ENCODE assay signal across 1 cellular context in the genomic region with DNA sequence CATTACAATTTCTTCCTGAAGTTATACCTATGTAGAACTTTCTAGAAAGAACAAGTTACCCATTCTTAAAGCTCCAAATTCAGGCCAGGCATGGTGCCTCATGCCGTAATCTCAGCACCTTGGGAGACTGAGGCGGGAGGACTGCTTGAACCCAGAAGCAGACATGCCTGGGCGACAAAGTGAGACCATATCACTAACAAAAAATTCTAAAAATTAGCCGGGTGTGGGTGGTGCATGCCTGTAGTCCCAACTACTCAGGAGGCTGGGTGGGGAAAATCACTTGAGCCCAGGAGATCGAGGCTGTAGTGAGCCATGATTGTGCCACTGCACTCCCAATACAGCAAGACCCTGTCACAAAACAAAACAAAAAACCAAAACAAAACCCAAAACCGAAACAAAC.
TF ChIP-seq lines count a peak whose summit lies in the region.

No MANE protein-coding gene starts in this region.

TF ChIP-seq in GM12878, 131 proteins besides CTCF, POLR2A, EP300 and RAD21 (continued from another document):
- TF ChIP-seq, protein P1, sequence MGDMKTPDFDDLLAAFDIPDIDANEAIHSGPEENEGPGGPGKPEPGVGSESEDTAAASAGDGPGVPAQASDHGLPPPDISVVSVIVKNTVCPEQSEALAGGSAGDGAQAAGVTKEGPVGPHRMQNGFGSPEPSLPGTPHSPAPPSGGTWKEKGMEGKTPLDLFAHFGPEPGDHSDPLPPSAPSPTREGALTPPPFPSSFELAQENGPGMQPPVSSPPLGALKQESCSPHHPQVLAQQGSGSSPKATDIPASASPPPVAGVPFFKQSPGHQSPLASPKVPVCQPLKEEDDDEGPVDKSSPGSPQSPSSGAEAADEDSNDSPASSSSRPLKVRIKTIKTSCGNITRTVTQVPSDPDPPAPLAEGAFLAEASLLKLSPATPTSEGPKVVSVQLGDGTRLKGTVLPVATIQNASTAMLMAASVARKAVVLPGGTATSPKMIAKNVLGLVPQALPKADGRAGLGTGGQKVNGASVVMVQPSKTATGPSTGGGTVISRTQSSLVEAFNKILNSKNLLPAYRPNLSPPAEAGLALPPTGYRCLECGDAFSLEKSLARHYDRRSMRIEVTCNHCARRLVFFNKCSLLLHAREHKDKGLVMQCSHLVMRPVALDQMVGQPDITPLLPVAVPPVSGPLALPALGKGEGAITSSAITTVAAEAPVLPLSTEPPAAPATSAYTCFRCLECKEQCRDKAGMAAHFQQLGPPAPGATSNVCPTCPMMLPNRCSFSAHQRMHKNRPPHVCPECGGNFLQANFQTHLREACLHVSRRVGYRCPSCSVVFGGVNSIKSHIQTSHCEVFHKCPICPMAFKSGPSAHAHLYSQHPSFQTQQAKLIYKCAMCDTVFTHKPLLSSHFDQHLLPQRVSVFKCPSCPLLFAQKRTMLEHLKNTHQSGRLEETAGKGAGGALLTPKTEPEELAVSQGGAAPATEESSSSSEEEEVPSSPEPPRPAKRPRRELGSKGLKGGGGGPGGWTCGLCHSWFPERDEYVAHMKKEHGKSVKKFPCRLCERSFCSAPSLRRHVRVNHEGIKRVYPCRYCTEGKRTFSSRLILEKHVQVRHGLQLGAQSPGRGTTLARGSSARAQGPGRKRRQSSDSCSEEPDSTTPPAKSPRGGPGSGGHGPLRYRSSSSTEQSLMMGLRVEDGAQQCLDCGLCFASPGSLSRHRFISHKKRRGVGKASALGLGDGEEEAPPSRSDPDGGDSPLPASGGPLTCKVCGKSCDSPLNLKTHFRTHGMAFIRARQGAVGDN (IDR thresholded peaks at IDR 0.05) = no peak
- TF ChIP-seq BMI1 (IDR thresholded peaks at IDR 0.05; ENCODE audit: borderline replicate concordance) (no peak), TARDBP (IDR thresholded peaks at IDR 0.05; ENCODE audit: borderline replicate concordance) (no peak), MXI1 (IDR thresholded peaks at IDR 0.05; ENCODE audit: low read depth, low read length) (no peak), CBFB (IDR thresholded peaks at IDR 0.05; ENCODE audit: low read depth) (no peak), RCOR1 (conservative IDR thresholded peaks at IDR 0.05; ENCODE audit: low read depth, low read length) (no peak), PAX5 (IDR thresholded peaks at IDR 0.05; ENCODE audit: borderline replicate concordance, low read depth, low read length) (no peak), EZH2 (IDR thresholded peaks at IDR 0.05; ENCODE audit: borderline replicate concordance, control insufficient read depth, low read depth, low read length) (no peak), SIN3A (IDR thresholded peaks at IDR 0.05; ENCODE audit: low read depth, low read length) (no peak), NFXL1 (IDR thresholded peaks at IDR 0.05; ENCODE audit: borderline replicate concordance) (no peak), YBX1 (IDR thresholded peaks at IDR 0.05) (no peak), BCL11A (IDR thresholded peaks at IDR 0.05; ENCODE audit: low read depth, low read length) (no peak), RBBP5 (conservative IDR thresholded peaks at IDR 0.05) (no peak)
- TF ChIP-seq, protein P2, sequence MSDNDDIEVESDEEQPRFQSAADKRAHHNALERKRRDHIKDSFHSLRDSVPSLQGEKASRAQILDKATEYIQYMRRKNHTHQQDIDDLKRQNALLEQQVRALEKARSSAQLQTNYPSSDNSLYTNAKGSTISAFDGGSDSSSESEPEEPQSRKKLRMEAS (IDR thresholded peaks at IDR 0.05; ENCODE audit: low read depth, low read length) = no peak
- TF ChIP-seq, protein P3, sequence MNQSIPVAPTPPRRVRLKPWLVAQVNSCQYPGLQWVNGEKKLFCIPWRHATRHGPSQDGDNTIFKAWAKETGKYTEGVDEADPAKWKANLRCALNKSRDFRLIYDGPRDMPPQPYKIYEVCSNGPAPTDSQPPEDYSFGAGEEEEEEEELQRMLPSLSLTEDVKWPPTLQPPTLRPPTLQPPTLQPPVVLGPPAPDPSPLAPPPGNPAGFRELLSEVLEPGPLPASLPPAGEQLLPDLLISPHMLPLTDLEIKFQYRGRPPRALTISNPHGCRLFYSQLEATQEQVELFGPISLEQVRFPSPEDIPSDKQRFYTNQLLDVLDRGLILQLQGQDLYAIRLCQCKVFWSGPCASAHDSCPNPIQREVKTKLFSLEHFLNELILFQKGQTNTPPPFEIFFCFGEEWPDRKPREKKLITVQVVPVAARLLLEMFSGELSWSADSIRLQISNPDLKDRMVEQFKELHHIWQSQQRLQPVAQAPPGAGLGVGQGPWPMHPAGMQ (IDR thresholded peaks at IDR 0.05; ENCODE audit: borderline replicate concordance) = no peak
TF ChIP-seq in GM12878: peak in this region for 0.
